In the genomic region with DNA sequence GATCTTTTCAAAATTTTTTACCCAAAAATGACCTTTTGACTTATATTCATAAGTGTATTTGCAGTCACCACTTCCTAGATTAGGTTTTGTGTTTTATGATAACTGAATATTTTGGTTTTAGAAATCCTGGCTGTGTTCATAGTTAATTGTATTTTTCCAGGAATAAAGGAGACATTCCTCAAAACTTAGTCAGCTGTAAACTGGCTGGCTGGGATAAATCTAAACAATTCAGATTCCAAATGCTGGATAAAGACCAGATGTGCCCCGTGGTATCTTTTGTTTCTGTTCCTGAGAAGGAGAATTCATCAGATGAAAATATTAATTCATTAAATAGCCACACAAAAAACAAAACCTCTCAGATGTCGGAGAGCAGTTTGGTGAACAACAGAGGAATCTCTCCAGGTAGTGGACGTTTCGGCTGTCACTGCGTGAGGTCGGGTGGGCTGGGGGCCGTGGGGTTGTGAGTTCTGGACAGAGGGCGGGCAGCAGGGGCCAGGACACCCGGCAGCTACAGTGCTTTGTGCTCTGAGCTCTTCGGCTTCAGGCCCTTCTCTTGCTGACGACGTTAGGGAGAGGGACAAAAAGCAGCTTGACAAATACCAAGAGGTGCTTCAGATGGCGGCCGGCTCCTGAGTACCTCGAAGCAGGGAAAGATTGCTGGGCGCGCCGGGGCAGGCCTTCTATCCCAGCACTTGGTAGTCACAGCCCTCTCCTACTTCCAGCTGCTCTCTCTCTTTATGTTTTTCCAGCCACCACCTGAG, we compare ENCODE assay signal across 1 cellular context.
TF ChIP-seq lines count a peak whose summit lies in the region.

No MANE protein-coding gene starts in this region.

TF ChIP-seq in endothelial cell of umbilical vein, 7 proteins besides CTCF, POLR2A, EP300 and RAD21:
- TF ChIP-seq FOS (IDR thresholded peaks at IDR 0.05; ENCODE audit: borderline replicate concordance, insufficient read depth, low read length) (peak; percentile 59), EZH2 (IDR thresholded peaks at IDR 0.05; ENCODE audit: borderline replicate concordance, low read depth, low read length, severe bottlenecking) (no peak), JUN (IDR thresholded peaks at IDR 0.05; ENCODE audit: borderline replicate concordance, insufficient read depth, insufficient read length, low read depth) (peak; percentile 72), POLR2AphosphoS5 (IDR thresholded peaks at IDR 0.05; ENCODE audit: insufficient read depth, low read depth, low read length) (peak; percentile 49)
TF ChIP-seq in endothelial cell of umbilical vein: peak in this region for 3.
